Comparison of ENCODE assay signal across 9 cellular contexts in the genomic region with DNA sequence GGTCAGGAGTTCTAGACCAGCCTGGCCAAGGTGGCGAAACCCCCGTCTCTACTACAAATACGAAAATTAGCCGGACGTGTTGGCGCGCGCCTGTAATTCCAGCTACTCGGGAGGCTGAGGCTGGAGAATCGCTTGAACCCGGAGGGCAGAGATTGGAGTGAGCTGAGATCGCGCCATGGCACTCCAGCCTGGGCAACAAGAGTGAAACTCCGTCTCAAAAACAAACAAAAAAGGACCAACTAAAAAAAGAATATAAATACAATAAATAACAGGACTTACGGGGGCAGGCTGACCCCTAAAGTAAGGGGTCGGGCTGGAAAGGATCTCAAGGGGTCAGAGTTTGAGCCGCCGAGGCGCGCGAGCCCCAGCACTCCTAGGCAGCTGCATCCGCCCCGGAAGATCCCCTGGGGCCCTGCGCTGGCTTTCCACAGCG. TPM values are rescaled to one million over a fixed set of nuclear protein-coding genes. Genes with fewer than 3 reads are reported as not detected.
DNase-seq lines count a peak whose midpoint lies in the region; ATAC-seq and TF ChIP-seq lines count a peak whose summit lies in the region.
"Had no signal": no experiment of that assay in that cellular context is flagged by ENCODE, and none has a peak within 500 bp of the region (broad histone marks: within the 10 kb centered on the region; RNA-seq: fewer than 3 reads in every experiment).

No MANE protein-coding gene starts in this region.

- intact Hi-C loops in left lung (cut with DNase I) (no loop called here), thyroid gland (cut with DNase I) (loop anchor here (2.0 to 5.0 kb wide), 3 partner anchors 37 to 327 kb away; a partner anchor contains a TSS)

- peak overlapping the region; percentile 93 to 99 for H3K27ac ChIP-seq in left lung
- H3K27ac ChIP-seq in thyroid gland: peak overlapping the region; percentile 62 to 96 (median 90)

- H3K9me3 ChIP-seq in left lung: no peaks in the 10 kb centered on the region
- H3K9me3 ChIP-seq in thyroid gland: no peaks in the 10 kb centered on the region

- H3K36me3 ChIP-seq in left lung (peaks cover 0 to 39% of the 10 kb centered on the region in 2 donors), thyroid gland (peaks cover 8 to 14% of the 10 kb centered on the region in 2 donors)

- no peak for DNase-seq in activated CD4-positive, alpha-beta T cell treated with anti-CD3 and anti-CD28 coated beads, Interleukin-2, amount 10 ng/mL, durations not matched to agents 7 days and 5 days
- no peak for DNase-seq in activated CD4-positive, alpha-beta T cell treated with anti-CD3 and anti-CD28 coated beads for 4 hours
- DNase-seq in activated naive CD8-positive, alpha-beta T cell treated with anti-CD3 and anti-CD28 coated beads for 36 hours: no peak
- DNase-seq in left lung (no peak), thyroid gland (no peak), NCI-H1417 treated with DMSO at 0.1 percent for 48 hours (lab: John Stamatoyannopoulos, UW) (no peak)

- WGBS in thyroid gland, 2 donors: 0% methylated on average over 24 of the region's 25 CpGs

- H3K27me3 Mint-ChIP-seq in activated CD4-positive, alpha-beta T cell treated with anti-CD3 and anti-CD28 coated beads, Interleukin-2, amount 10 ng/mL, durations not matched to agents 7 days and 5 days: no peaks in the 10 kb centered on the region
- H3K27me3 Mint-ChIP-seq in activated naive CD8-positive, alpha-beta T cell treated with anti-CD3 and anti-CD28 coated beads for 36 hours: no peaks in the 10 kb centered on the region

- H3K9me3 Mint-ChIP-seq in activated CD4-positive, alpha-beta T cell treated with anti-CD3 and anti-CD28 coated beads, Interleukin-2, amount 10 ng/mL, durations not matched to agents 7 days and 5 days: no peaks in the 10 kb centered on the region
- no peaks in the 10 kb centered on the region for H3K9me3 Mint-ChIP-seq in activated naive CD8-positive, alpha-beta T cell treated with anti-CD3 and anti-CD28 coated beads for 36 hours

- CTCF ChIA-PET in activated CD4-positive, alpha-beta T cell treated with anti-CD3 and anti-CD28 coated beads, Interleukin-2, amount 10 ng/mL, durations not matched to agents 7 days and 5 days (lab: Charles Lee): interaction anchor here (1.0 to 3.4 kb wide), 11 partner anchors 8 to 327 kb away, joined by 3 to 20 read pairs (median 5); a partner anchor contains a TSS

- peaks cover 30% of the 10 kb centered on the region for H3K4me1 Mint-ChIP-seq in activated CD4-positive, alpha-beta T cell treated with anti-CD3 and anti-CD28 coated beads, Interleukin-2, amount 10 ng/mL, durations not matched to agents 7 days and 5 days
- peaks cover 19% of the 10 kb centered on the region for H3K4me1 Mint-ChIP-seq in activated naive CD8-positive, alpha-beta T cell treated with anti-CD3 and anti-CD28 coated beads for 36 hours

- no peak for TF ChIP-seq POLR2A in thyroid gland (IDR thresholded peaks at IDR 0.05)

- H3K27me3 ChIP-seq in left lung (no peaks in the 10 kb centered on the region), thyroid gland (no peaks in the 10 kb centered on the region)

- peak overlapping the region; percentile 94 for H3K27ac Mint-ChIP-seq in activated CD4-positive, alpha-beta T cell treated with anti-CD3 and anti-CD28 coated beads, Interleukin-2, amount 10 ng/mL, durations not matched to agents 7 days and 5 days
- H3K27ac Mint-ChIP-seq in activated naive CD8-positive, alpha-beta T cell treated with anti-CD3 and anti-CD28 coated beads for 36 hours: peak overlapping the region; percentile 93

- H3K4me1 ChIP-seq in left lung (peaks cover 16 to 73% of the 10 kb centered on the region in 2 donors), thyroid gland (peaks cover 10 to 36% of the 10 kb centered on the region in 2 donors)

- ATAC-seq in left lung (no peak), GM18870 (IDR thresholded peaks at IDR 0.05; ENCODE audit: unreplicated experiment) (no peak), GM21737 (IDR thresholded peaks at IDR 0.05; ENCODE audit: unreplicated experiment) (no peak)

- peak overlapping the region; percentile 88 to 93 for H3K4me3 ChIP-seq in left lung
- H3K4me3 ChIP-seq in thyroid gland (replicated peaks in 1 of 3): peak overlapping the region in 2 of 3 donors; percentile 82 to 86

- peak overlapping the region; percentile 89 for H3K4me3 Mint-ChIP-seq in activated CD4-positive, alpha-beta T cell treated with anti-CD3 and anti-CD28 coated beads, Interleukin-2, amount 10 ng/mL, durations not matched to agents 7 days and 5 days
- peak overlapping the region; percentile 90 for H3K4me3 Mint-ChIP-seq in activated naive CD8-positive, alpha-beta T cell treated with anti-CD3 and anti-CD28 coated beads for 36 hours

- peaks cover 26% of the 10 kb centered on the region for H3K36me3 Mint-ChIP-seq in activated CD4-positive, alpha-beta T cell treated with anti-CD3 and anti-CD28 coated beads, Interleukin-2, amount 10 ng/mL, durations not matched to agents 7 days and 5 days (ENCODE audit: low read depth)
- peaks cover 7% of the 10 kb centered on the region for H3K36me3 Mint-ChIP-seq in activated naive CD8-positive, alpha-beta T cell treated with anti-CD3 and anti-CD28 coated beads for 36 hours

- TF ChIP-seq CTCF in left lung (IDR thresholded peaks at IDR 0.05) (no peak), thyroid gland (IDR thresholded peaks at IDR 0.05) (peak in 1 of 6 experiments; percentile 12)

- POLR2A ChIA-PET in activated CD4-positive, alpha-beta T cell treated with anti-CD3 and anti-CD28 coated beads, Interleukin-2, amount 10 ng/mL, durations not matched to agents 7 days and 5 days (lab: Charles Lee): interaction anchor here (1.2 kb wide), 1 partner anchor 27 kb away, joined by 3 read pairs; no protein-coding TSS in a partner anchor

RNA-seq across cellular contexts. Expression of a gene that starts 0.5 kb away (rescaled TPM):
- total RNA-seq in activated CD4-positive, alpha-beta T cell treated with anti-CD3 and anti-CD28 coated beads, Interleukin-2, amount 10 ng/mL, durations not matched to agents 7 days and 5 days: 10 to 100 TPM; 39.6 to 41.6 TPM
- 10 to 100 TPM; 58.6 to 58.9 TPM for total RNA-seq in activated naive CD8-positive, alpha-beta T cell treated with anti-CD3 and anti-CD28 coated beads for 36 hours
- total RNA-seq in left lung (100 to 1,000 TPM; 105 to 116 TPM), thyroid gland (10 to 100 TPM; 69.4 to 93.3 (median 89.6) TPM)

RNA-seq across cellular contexts. Expression of a gene that starts 3.3 kb away (rescaled TPM):
- total RNA-seq in activated CD4-positive, alpha-beta T cell treated with anti-CD3 and anti-CD28 coated beads, Interleukin-2, amount 10 ng/mL, durations not matched to agents 7 days and 5 days: not detected
- not detected for total RNA-seq in activated naive CD8-positive, alpha-beta T cell treated with anti-CD3 and anti-CD28 coated beads for 36 hours
- under 1 TPM in 1 of 2 donors, not detected in 1; 0.18 TPM for total RNA-seq in left lung
- not detected for total RNA-seq in thyroid gland
- total RNA-seq: RPMI7951 had no signal

RNA-seq across cellular contexts. Expression of a gene that starts 30.4 kb away (rescaled TPM):
- total RNA-seq in activated CD4-positive, alpha-beta T cell treated with anti-CD3 and anti-CD28 coated beads, Interleukin-2, amount 10 ng/mL, durations not matched to agents 7 days and 5 days: 10 to 100 TPM; 54.0 to 58.7 TPM
- 10 to 100 TPM; 32.1 to 32.9 TPM for total RNA-seq in activated naive CD8-positive, alpha-beta T cell treated with anti-CD3 and anti-CD28 coated beads for 36 hours
- 10 to 100 TPM; 39.9 to 59.5 TPM for total RNA-seq in left lung
- 10 to 100 TPM; 38.4 to 87.4 (median 75.1) TPM for total RNA-seq in thyroid gland

RNA-seq across cellular contexts. Expression of a gene that starts 33.5 kb away (rescaled TPM):
- total RNA-seq in activated CD4-positive, alpha-beta T cell treated with anti-CD3 and anti-CD28 coated beads, Interleukin-2, amount 10 ng/mL, durations not matched to agents 7 days and 5 days: not detected
- under 1 TPM in 1 of 2 experiments, not detected in 1; 0.04 TPM for total RNA-seq in activated naive CD8-positive, alpha-beta T cell treated with anti-CD3 and anti-CD28 coated beads for 36 hours
- total RNA-seq in left lung: 10 to 100 TPM in 1 of 2 donors, 1 to 10 TPM in 1; 9.2 to 11.3 TPM
- 10 to 100 TPM; 15.9 to 39.9 (median 27.7) TPM for total RNA-seq in thyroid gland
